Comparison of ENCODE assay signal across 20 cellular contexts in the genomic region with DNA sequence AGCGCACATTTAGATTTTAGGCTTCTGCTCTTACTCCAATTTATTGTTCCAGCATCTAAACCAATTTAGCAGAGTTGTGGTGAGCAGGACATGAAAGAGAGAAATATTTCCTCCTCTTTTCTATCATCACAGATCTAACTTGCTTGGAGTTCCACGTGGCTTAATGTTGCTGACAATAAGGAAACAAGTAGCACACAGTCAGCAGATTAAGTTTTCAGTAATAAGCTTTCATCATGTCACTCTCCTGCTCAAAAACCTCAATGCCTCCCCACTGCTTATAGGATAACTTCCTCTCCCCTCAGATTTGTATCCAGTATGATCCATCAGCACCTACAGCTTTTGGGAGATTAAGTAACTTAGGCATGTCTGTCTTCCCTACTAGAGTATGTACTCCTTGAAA.
"Had no signal": no experiment of that assay in that cellular context is flagged by ENCODE, and none has a peak within 500 bp of the region (broad histone marks: within the 10 kb centered on the region; RNA-seq: fewer than 3 reads in every experiment).

No MANE protein-coding gene starts in this region.

- ATAC-seq: activated CD4-positive, CD25-positive, alpha-beta regulatory T cell treated with anti-CD3 and anti-CD28 coated beads, Interleukin-2, amount 50 U/mL, for 24 hours; activated CD8-positive, alpha-beta T cell treated with anti-CD3 and anti-CD28 coated beads, Interleukin-2, amount 10 ng/mL, durations not matched to agents 7 days and 5 days; activated T-cell treated with anti-CD3 and anti-CD28 coated beads, Interleukin-2, amount 50 U/mL, for 4 hours; left lung; naive thymus-derived CD4-positive, alpha-beta T cell had no signal

- H3K27me3 ChIP-seq: ascending aorta, left lung, neutrophil, pancreas, thyroid gland had no signal

- H3K9me3 ChIP-seq: ascending aorta, left lung, neutrophil, pancreas, thyroid gland had no signal

- FAIRE-seq: endometrium, frontal cortex, pancreas had no signal

- DNase-seq: activated CD4-positive, alpha-beta T cell treated with anti-CD3 and anti-CD28 coated beads, Interleukin-2, amount 10 ng/mL, durations not matched to agents 7 days and 5 days; activated CD8-positive, alpha-beta T cell treated with anti-CD3 and anti-CD28 coated beads, Interleukin-2, amount 10 ng/mL, durations not matched to agents 7 days and 5 days; activated effector memory CD4-positive, alpha-beta T cell treated with Interleukin-2 at 50 U/mL for 16 hours; activated naive CD4-positive, alpha-beta T cell treated with anti-CD3 and anti-CD28 coated beads, Interleukin-2, amount 50 U/mL, for 16 hours; activated T-cell treated with anti-CD3 and anti-CD28 coated beads, Interleukin-2, amount 50 U/mL, for 4 hours; left lung; mesenchymal stem cell; naive thymus-derived CD4-positive, alpha-beta T cell; pancreas; stimulated activated CD4-positive, alpha-beta T cell treated with anti-CD3 and anti-CD28 coated beads, Interleukin-12 subunit alpha, Interleukin-12 subunit beta, amount 100 ng/mL, for 4 hours; stimulated activated CD4-positive, alpha-beta T cell treated with anti-CD3 and anti-CD28 coated beads, Interleukin-1b, Interleukin-23, amount 100 ng/mL, for 48 hours; stimulated activated CD8-positive, alpha-beta memory T cell treated with anti-CD3 and anti-CD28 coated beads, Interleukin-4, amount 100 ng/mL, for 48 hours; stimulated activated naive CD4-positive, alpha-beta T cell treated with Interleukin-2 at 50 U/mL for 16 hours; thyroid gland had no signal

- H3K36me3 ChIP-seq: ascending aorta, left lung, neutrophil, pancreas, thyroid gland had no signal

- H3K27ac ChIP-seq: ascending aorta, left lung, neutrophil, pancreas, thyroid gland had no signal

- H3K4me1 ChIP-seq: pancreas had no signal

- H3K4me3 ChIP-seq: ascending aorta, coronary artery, left lung, pancreas, thyroid gland had no signal
